ENCODE assay signal across 25 cellular contexts in the genomic region with DNA sequence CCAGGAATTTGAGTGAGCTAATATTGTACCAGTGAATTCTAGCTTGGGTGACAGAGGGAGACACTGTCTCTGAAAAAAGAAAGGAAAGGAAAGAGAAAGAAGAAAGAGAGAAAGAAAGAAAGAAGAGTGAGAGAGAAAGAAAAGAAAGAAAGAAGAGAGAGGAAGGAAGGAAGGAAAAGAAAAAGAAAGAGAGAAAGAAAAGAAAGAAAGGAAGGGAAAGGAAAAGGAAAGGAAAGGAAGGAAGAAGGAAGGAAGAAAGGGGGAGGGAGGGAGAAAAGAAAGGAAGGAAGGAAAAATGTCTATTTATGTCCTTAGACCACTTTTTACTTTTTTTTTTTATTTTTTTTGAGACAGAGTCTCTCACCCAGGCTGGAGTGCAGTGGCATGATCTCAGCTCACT.
"Had no signal": no experiment of that assay in that cellular context is flagged by ENCODE, and none has a peak within 500 bp of the region (broad histone marks: within the 10 kb centered on the region; RNA-seq: fewer than 3 reads in every experiment).

No MANE protein-coding gene starts in this region.

- H3K27ac Mint-ChIP-seq: dendritic cell treated with granulocyte-macrophage colony-stimulating factor and Interleukin-4, amounts not matched to agents 40 ng/mL and 50 ng/mL, for 4 days; effector memory CD8-positive, alpha-beta T cell; endodermal cell; mesothelial cell of epicardium had no signal

- H3K36me3 ChIP-seq: colonic mucosa, esophagus squamous epithelium, gastrocnemius medialis, heart right ventricle, left lung, lower lobe of right lung had no signal

- H3K27ac ChIP-seq: colonic mucosa, epithelial cell of prostate, esophagus squamous epithelium, gastrocnemius medialis, heart right ventricle, left lung, lower lobe of right lung had no signal

- H3K27me3 ChIP-seq: colonic mucosa, esophagus squamous epithelium, gastrocnemius medialis, heart right ventricle, left lung had no signal

- H3K36me3 Mint-ChIP-seq: mesothelial cell of epicardium had no signal

- H3K4me3 Mint-ChIP-seq: dendritic cell treated with granulocyte-macrophage colony-stimulating factor and Interleukin-4, amounts not matched to agents 40 ng/mL and 50 ng/mL, for 4 days; effector memory CD8-positive, alpha-beta T cell; endodermal cell; mesothelial cell of epicardium; naive B cell had no signal

- ATAC-seq: effector memory CD8-positive, alpha-beta T cell; esophagus mucosa; gastrocnemius medialis; heart right ventricle; left cardiac atrium; left lung; left ventricle myocardium superior; lower lobe of right lung; mucosa of descending colon had no signal

- H3K4me3 ChIP-seq: colonic mucosa, esophagus squamous epithelium, gastrocnemius medialis, heart right ventricle, left lung, lower lobe of right lung, mucosa of descending colon had no signal

- H3K27me3 Mint-ChIP-seq: naive B cell had no signal

- DNase-seq: colonic mucosa; cortex of kidney; effector CD8-positive, alpha-beta T cell; effector memory CD8-positive, alpha-beta T cell; endodermal cell; erythroblast; esophagus squamous epithelium; foreskin fibroblast; foreskin melanocyte; gastrocnemius medialis; glutamatergic neuron; head of caudate nucleus; heart right ventricle; hippocampal formation; left cardiac atrium; left lung; left ventricle myocardium superior; lower lobe of right lung; mesenchymal stem cell; mucosa of descending colon; naive B cell had no signal

- H3K9me3 ChIP-seq: colonic mucosa had no signal
